ENCODE assay signal across 25 cellular contexts in genomic region chr7:39069046-39069445, GRCh38.
"Had no signal": no experiment of that assay in that cellular context is flagged by ENCODE, and none has a peak within 500 bp of the region (broad histone marks: within the 10 kb centered on the region; RNA-seq: fewer than 3 reads in every experiment).

No MANE protein-coding gene starts in this region.

- H3K27ac ChIP-seq: adrenal gland, foreskin keratinocyte, neutrophil, ovary, psoas muscle, right atrium auricular region, spleen, thyroid gland had no signal

- FAIRE-seq: astrocyte, islet of Langerhans had no signal

- H3K9me3 ChIP-seq: adrenal gland, neutrophil, ovary, psoas muscle, right atrium auricular region, spleen, thyroid gland had no signal

- H3K36me3 ChIP-seq: adrenal gland, neutrophil, ovary, right atrium auricular region, spleen, thyroid gland had no signal

- H3K4me1 ChIP-seq: adrenal gland, foreskin keratinocyte, psoas muscle, right atrium auricular region, spleen, thyroid gland had no signal

- H3K27me3 ChIP-seq: adrenal gland, foreskin keratinocyte, neutrophil, ovary, right atrium auricular region, spleen, thyroid gland had no signal

- DNase-seq: activated CD4-positive, alpha-beta T cell treated with anti-CD3 and anti-CD28 coated beads for 4 hours; activated CD4-positive, alpha-beta T cell treated with anti-CD3 and anti-CD28 coated beads, Interleukin-2, amount 50 U/mL, for 48 hours; activated CD4-positive, CD25-positive, alpha-beta regulatory T cell; activated CD8-positive, alpha-beta memory T cell treated with anti-CD3 and anti-CD28 coated beads, Interleukin-2, amount 50 U/mL, for 48 hours; activated naive CD4-positive, alpha-beta T cell; activated T-cell treated with anti-CD3 and anti-CD28 coated beads, Interleukin-2, amount 50 U/mL, for 4 hours; adrenal gland; central memory CD4-positive, alpha-beta T cell; dermis blood vessel endothelial cell; effector CD8-positive, alpha-beta T cell; foreskin keratinocyte; left ventricle myocardium superior; mammary epithelial cell; natural killer cell; ovary; psoas muscle; spleen; stimulated activated CD4-positive, alpha-beta T cell treated with anti-CD3 and anti-CD28 coated beads, Interleukin-4, amount 100 ng/mL, for 1 hour; stimulated activated naive CD4-positive, alpha-beta T cell treated with Interleukin-2 at 50 U/mL for 16 hours; T-helper 9 cell; thyroid gland had no signal

- H3K4me3 ChIP-seq: adrenal gland, ovary, psoas muscle, right atrium auricular region, spleen, thyroid gland had no signal

- ATAC-seq: activated T-cell treated with anti-CD3 and anti-CD28 coated beads, Interleukin-2, amount 50 U/mL, for 4 hours; foreskin keratinocyte; left ventricle myocardium superior; natural killer cell; psoas muscle had no signal
